20 cellular contexts compared by ENCODE assay signal in genomic region chr11:937853-938261, GRCh38. TPM values are rescaled to one million over a fixed set of nuclear protein-coding genes. Genes with fewer than 3 reads are reported as not detected.
DNase-seq lines count a peak whose midpoint lies in the region; ATAC-seq and TF ChIP-seq lines count a peak whose summit lies in the region.
"Had no signal": no experiment of that assay in that cellular context is flagged by ENCODE, and none has a peak within 500 bp of the region (broad histone marks: within the 10 kb centered on the region; RNA-seq: fewer than 3 reads in every experiment).

No MANE protein-coding gene starts in this region.

- no peaks in the 10 kb centered on the region for H3K9me3 ChIP-seq in right lobe of liver
- H3K9me3 ChIP-seq: HAP-1, tibial artery had no signal

- peak overlapping the region in 1 of 3 donors; percentile 83 for H3K27ac ChIP-seq in right lobe of liver
- H3K27ac ChIP-seq: tibial artery, VCaP had no signal

- H3K4me3 ChIP-seq in right lobe of liver = no peak overlapping the region
- H3K4me3 ChIP-seq: HAP-1, tibial artery had no signal

- peak in 1 of 4 donors; percentile 29 for TF ChIP-seq CTCF in right lobe of liver (IDR thresholded peaks at IDR 0.05)

- TF ChIP-seq POLR2A in right lobe of liver (IDR thresholded peaks at IDR 0.05) = no peak

- peaks cover 0 to 79% (median 15%) of the 10 kb centered on the region in 4 donors for H3K4me1 ChIP-seq in right lobe of liver

- peak; percentile 21 to 66 (median 41) for ATAC-seq in right lobe of liver
- ATAC-seq: effector memory CD8-positive, alpha-beta T cell; natural killer cell treated with Interleukin-12 subunit alpha and Interleukin-12 subunit beta and Interleukin-15 and Interleukin-18, amount 100 ng/mL, for 72 hours had no signal

- no peaks in the 10 kb centered on the region for H3K9me3 Mint-ChIP-seq in activated naive CD4-positive, alpha-beta T cell treated with anti-CD3 and anti-CD28 coated beads, Interleukin-2, amount 50 U/mL, for 24 hours
- H3K9me3 Mint-ChIP-seq in activated naive CD8-positive, alpha-beta T cell treated with anti-CD3 and anti-CD28 coated beads for 36 hours = no peaks in the 10 kb centered on the region
- H3K9me3 Mint-ChIP-seq: activated T-helper 2 cell treated with anti-CD3 and anti-CD28 coated beads, Interferon-gamma antibody, Interleukin-2, Interleukin-4, amounts not matched to agents 10 μg/mL and 5 μg/mL and 100 μg/mL, durations not matched to agents 14 hours and 24 hours and 36 hours; effector memory CD8-positive, alpha-beta T cell; memory B cell; natural killer cell treated with Interleukin-12 subunit alpha and Interleukin-12 subunit beta and Interleukin-15 and Interleukin-18, amount 100 ng/mL, for 72 hours had no signal

- DNase-seq in activated naive CD4-positive, alpha-beta T cell treated with anti-CD3 and anti-CD28 coated beads, Interleukin-2, amount 50 U/mL, for 16 hours = no peak
- peak; percentile 16 for DNase-seq in activated naive CD8-positive, alpha-beta T cell treated with anti-CD3 and anti-CD28 coated beads for 36 hours
- DNase-seq in right lobe of liver (no peak), NCI-H1092 (lab: John Stamatoyannopoulos, UW) (no peak), DMS153 treated with DMSO at 0.1 percent for 48 hours (lab: John Stamatoyannopoulos, UW; ENCODE audit: unreplicated experiment) (no peak), AG08395 (ENCODE audit: low spot score) (no peak), epidermal melanocyte (ENCODE audit: insufficient read length, low spot score) (no peak)
- DNase-seq: anterior cingulate cortex; effector memory CD8-positive, alpha-beta T cell; EL; head of caudate nucleus; NCI-H1930; NCI-H446; tibial artery had no signal

- H3K27me3 Mint-ChIP-seq in activated naive CD4-positive, alpha-beta T cell treated with anti-CD3 and anti-CD28 coated beads, Interleukin-2, amount 50 U/mL, for 24 hours = no peaks in the 10 kb centered on the region
- H3K27me3 Mint-ChIP-seq in activated naive CD8-positive, alpha-beta T cell treated with anti-CD3 and anti-CD28 coated beads for 36 hours = no peaks in the 10 kb centered on the region
- H3K27me3 Mint-ChIP-seq: effector memory CD8-positive, alpha-beta T cell; memory B cell; natural killer cell treated with Interleukin-12 subunit alpha and Interleukin-12 subunit beta and Interleukin-15 and Interleukin-18, amount 100 ng/mL, for 72 hours had no signal

- 37% methylated on average over 8 of the region's 10 CpGs for WGBS in right lobe of liver (ENCODE audit: insufficient coverage, low coverage, low lambda C conversion rate, missing lambda C conversion rate)

- H3K27me3 ChIP-seq in right lobe of liver = no peaks in the 10 kb centered on the region
- H3K27me3 ChIP-seq: tibial artery had no signal

- intact Hi-C loops in right lobe of liver (cut with DNase I) = no loop called here

- H3K36me3 Mint-ChIP-seq in activated naive CD4-positive, alpha-beta T cell treated with anti-CD3 and anti-CD28 coated beads, Interleukin-2, amount 50 U/mL, for 24 hours = no peaks in the 10 kb centered on the region
- peaks cover 2% of the 10 kb centered on the region for H3K36me3 Mint-ChIP-seq in activated naive CD8-positive, alpha-beta T cell treated with anti-CD3 and anti-CD28 coated beads for 36 hours
- H3K36me3 Mint-ChIP-seq: natural killer cell treated with Interleukin-12 subunit alpha and Interleukin-12 subunit beta and Interleukin-15 and Interleukin-18, amount 100 ng/mL, for 72 hours had no signal

- H3K27ac Mint-ChIP-seq in activated naive CD4-positive, alpha-beta T cell treated with anti-CD3 and anti-CD28 coated beads, Interleukin-2, amount 50 U/mL, for 24 hours = peak overlapping the region; percentile 23
- peak overlapping the region; percentile 54 for H3K27ac Mint-ChIP-seq in activated naive CD8-positive, alpha-beta T cell treated with anti-CD3 and anti-CD28 coated beads for 36 hours
- H3K27ac Mint-ChIP-seq: activated T-helper 2 cell treated with anti-CD3 and anti-CD28 coated beads, Interferon-gamma antibody, Interleukin-2, Interleukin-4, amounts not matched to agents 10 μg/mL and 5 μg/mL and 100 μg/mL, durations not matched to agents 14 hours and 24 hours and 36 hours; memory B cell had no signal

- H3K4me3 Mint-ChIP-seq in activated naive CD4-positive, alpha-beta T cell treated with anti-CD3 and anti-CD28 coated beads, Interleukin-2, amount 50 U/mL, for 24 hours = no peak overlapping the region
- no peak overlapping the region for H3K4me3 Mint-ChIP-seq in activated naive CD8-positive, alpha-beta T cell treated with anti-CD3 and anti-CD28 coated beads for 36 hours
- H3K4me3 Mint-ChIP-seq: memory B cell; natural killer cell treated with Interleukin-12 subunit alpha and Interleukin-12 subunit beta and Interleukin-15 and Interleukin-18, amount 100 ng/mL, for 72 hours had no signal

- H3K4me1 Mint-ChIP-seq in activated naive CD4-positive, alpha-beta T cell treated with anti-CD3 and anti-CD28 coated beads, Interleukin-2, amount 50 U/mL, for 24 hours = peaks cover 77% of the 10 kb centered on the region
- peaks cover 63% of the 10 kb centered on the region for H3K4me1 Mint-ChIP-seq in activated naive CD8-positive, alpha-beta T cell treated with anti-CD3 and anti-CD28 coated beads for 36 hours

- no peaks in the 10 kb centered on the region for H3K36me3 ChIP-seq in right lobe of liver
- H3K36me3 ChIP-seq: HAP-1, tibial artery had no signal

RNA-seq across cellular contexts. Expression of gene AP2A2, which starts 12.2 kb away (rescaled TPM):
- 10 to 100 TPM; 26.3 to 30.3 TPM for total RNA-seq in activated naive CD8-positive, alpha-beta T cell treated with anti-CD3 and anti-CD28 coated beads for 36 hours
- 10 to 100 TPM; 41.4 to 66.7 (median 53.8) TPM for total RNA-seq in right lobe of liver

RNA-seq across cellular contexts. Expression of gene CHID1, which starts 27.2 kb away (rescaled TPM):
- total RNA-seq in activated naive CD8-positive, alpha-beta T cell treated with anti-CD3 and anti-CD28 coated beads for 36 hours = 10 to 100 TPM; 73.1 to 81.6 TPM
- 100 to 1,000 TPM in 1 of 6 experiments, 10 to 100 TPM in 5; 61.1 to 157 (median 78.7) TPM for total RNA-seq in right lobe of liver
